22 cellular contexts compared by ENCODE assay signal in genomic region chr15:89175617-89176191, GRCh38. TPM values are rescaled to one million over a fixed set of nuclear protein-coding genes. Genes with fewer than 3 reads are reported as not detected.
DNase-seq lines count a peak whose midpoint lies in the region; ATAC-seq and TF ChIP-seq lines count a peak whose summit lies in the region.
"Had no signal": no experiment of that assay in that cellular context is flagged by ENCODE, and none has a peak within 500 bp of the region (broad histone marks: within the 10 kb centered on the region; RNA-seq: fewer than 3 reads in every experiment).

No MANE protein-coding gene starts in this region.

- peaks cover 22% of the 10 kb centered on the region for H3K4me1 Mint-ChIP-seq in activated naive CD8-positive, alpha-beta T cell (ENCODE audit: low read depth)
- peaks cover 27% of the 10 kb centered on the region for H3K4me1 Mint-ChIP-seq in activated naive CD8-positive, alpha-beta T cell treated with anti-CD3 and anti-CD28 coated beads for 36 hours
- H3K4me1 Mint-ChIP-seq in CD4-positive, alpha-beta T cell (ENCODE audit: low read depth), result peaks cover 8% of the 10 kb centered on the region

- no peak overlapping the region for H3K14ac ChIP-seq in IMR-90 (replicated peaks; ENCODE audit: low read depth, low read length)

- TF ChIP-seq CTCF in IMR-90 (conservative IDR thresholded peaks at IDR 0.05; ENCODE audit: low read depth, low read length) (no peak), ascending aorta (IDR thresholded peaks at IDR 0.05) (no peak), gastrocnemius medialis (IDR thresholded peaks at IDR 0.05 in 4 of 5, conservative IDR thresholded peaks at IDR 0.05 in 1 of 5) (no peak)
- TF ChIP-seq CTCF in CD4-positive, alpha-beta T cell (IDR thresholded peaks at IDR 0.05), result no peak

- no peaks in the 10 kb centered on the region for H3K27me3 Mint-ChIP-seq in activated naive CD8-positive, alpha-beta T cell
- H3K27me3 Mint-ChIP-seq in activated naive CD8-positive, alpha-beta T cell treated with anti-CD3 and anti-CD28 coated beads for 36 hours, result no peaks in the 10 kb centered on the region
- H3K27me3 Mint-ChIP-seq in CD4-positive, alpha-beta T cell, result no peaks in the 10 kb centered on the region
- H3K27me3 Mint-ChIP-seq: CD8-positive, alpha-beta memory T cell had no signal

- H4K91ac ChIP-seq in IMR-90 (ENCODE audit: insufficient read depth, low read depth, low read length), result no peak overlapping the region

- H3K27ac Mint-ChIP-seq in activated naive CD8-positive, alpha-beta T cell, result peak overlapping the region; percentile 70
- no peak overlapping the region for H3K27ac Mint-ChIP-seq in activated naive CD8-positive, alpha-beta T cell treated with anti-CD3 and anti-CD28 coated beads for 36 hours
- no peak overlapping the region for H3K27ac Mint-ChIP-seq in CD4-positive, alpha-beta T cell

- H4K20me1 ChIP-seq in IMR-90 (ENCODE audit: insufficient read depth, low read length), result no peaks in the 10 kb centered on the region

- POLR2A ChIA-PET in IMR-90 (lab: Charles Lee; ENCODE audit: unreplicated experiment), result no interaction called here
- POLR2A ChIA-PET in CD4-positive, alpha-beta T cell (lab: Charles Lee), result no interaction called here

- H2BK15ac ChIP-seq in IMR-90 (ENCODE audit: low read depth, low read length), result no peak overlapping the region

- H4K5ac ChIP-seq in IMR-90 (ENCODE audit: low read depth, low read length), result no peak overlapping the region

- peaks cover 5% of the 10 kb centered on the region; the same call in 1 of the 2 replicates for H3K4me1 ChIP-seq in IMR-90 (ENCODE audit: control insufficient read depth, insufficient read depth, low read length)
- peaks cover 0 to 17% of the 10 kb centered on the region in 2 donors for H3K4me1 ChIP-seq in ascending aorta
- H3K4me1 ChIP-seq in gastrocnemius medialis, result peaks cover 6 to 9% of the 10 kb centered on the region in 2 donors
- H3K4me1 ChIP-seq: Peyer's patch had no signal

- H3K27me3 ChIP-seq in IMR-90 (ENCODE audit: control insufficient read depth, insufficient read depth, low read length) (no peaks in the 10 kb centered on the region), ascending aorta (no peaks in the 10 kb centered on the region), gastrocnemius medialis (no peaks in the 10 kb centered on the region)
- H3K27me3 ChIP-seq in CD4-positive, alpha-beta T cell (ENCODE audit: control insufficient read depth, insufficient read depth, low read length), result no peaks in the 10 kb centered on the region
- H3K27me3 ChIP-seq: Peyer's patch had no signal

- H3K9me3 Mint-ChIP-seq in activated naive CD8-positive, alpha-beta T cell (ENCODE audit: low read depth), result no peaks in the 10 kb centered on the region
- H3K9me3 Mint-ChIP-seq in activated naive CD8-positive, alpha-beta T cell treated with anti-CD3 and anti-CD28 coated beads for 36 hours, result no peaks in the 10 kb centered on the region
- no peaks in the 10 kb centered on the region for H3K9me3 Mint-ChIP-seq in CD4-positive, alpha-beta T cell
- H3K9me3 Mint-ChIP-seq: CD8-positive, alpha-beta memory T cell; H9 had no signal

- peaks cover 6 to 19% of the 10 kb centered on the region in 2 experiments; a peak in 2 of 4 replicates for H3K79me1 ChIP-seq in IMR-90 (ENCODE audit: low read depth in 1 of 2, low read length in 2 of 2)

- H3K18ac ChIP-seq in IMR-90 (ENCODE audit: low read depth, low read length), result no peak overlapping the region

- H2BK5ac ChIP-seq in IMR-90 (ENCODE audit: low read depth, low read length, poor library complexity, severe bottlenecking), result no peak overlapping the region

- no peak overlapping the region for H3K4me3 Mint-ChIP-seq in activated naive CD8-positive, alpha-beta T cell
- no peak overlapping the region for H3K4me3 Mint-ChIP-seq in activated naive CD8-positive, alpha-beta T cell treated with anti-CD3 and anti-CD28 coated beads for 36 hours
- no peak overlapping the region for H3K4me3 Mint-ChIP-seq in CD4-positive, alpha-beta T cell
- H3K4me3 Mint-ChIP-seq: CD8-positive, alpha-beta memory T cell; H9 had no signal

- no peak overlapping the region for H3K4ac ChIP-seq in IMR-90 (ENCODE audit: low read depth, low read length)

- H3K9me1 ChIP-seq in IMR-90 (ENCODE audit: insufficient read depth, low read length), result peaks cover 4% of the 10 kb centered on the region; the same call in 1 of the 2 replicates

- H3K9me3 ChIP-seq in IMR-90 (ENCODE audit: control insufficient read depth, insufficient read depth, low read length) (no peaks in the 10 kb centered on the region), ascending aorta (no peaks in the 10 kb centered on the region), gastrocnemius medialis (no peaks in the 10 kb centered on the region)
- no peaks in the 10 kb centered on the region for H3K9me3 ChIP-seq in CD4-positive, alpha-beta T cell (ENCODE audit: control insufficient read depth, low read length)
- H3K9me3 ChIP-seq: Peyer's patch had no signal

- H2AFZ ChIP-seq in IMR-90 (replicated peaks; ENCODE audit: low read length, poor library complexity), result no peak overlapping the region

- BruUV-seq in IMR-90 (replicated peaks; lab: Mats Ljungman, UMichigan), result no TSS peak

- H4K8ac ChIP-seq in IMR-90 (ENCODE audit: low read depth in 2 of 2, low read length in 2 of 2), result no peak overlapping the region

- H3K36me3 ChIP-seq in IMR-90 (ENCODE audit: control insufficient read depth, insufficient read depth, low read length) (peaks cover 20% of the 10 kb centered on the region), ascending aorta (peaks cover 19 to 45% of the 10 kb centered on the region in 2 donors), gastrocnemius medialis (peaks cover 0 to 49% of the 10 kb centered on the region in 2 donors)

- TF ChIP-seq RAD21 in IMR-90 (IDR thresholded peaks at IDR 0.05; ENCODE audit: low read length), result no peak

- no peak overlapping the region for H2BK120ac ChIP-seq in IMR-90 (ENCODE audit: low read depth, low read length)

- no peak overlapping the region for H3K27ac ChIP-seq in IMR-90 (ENCODE audit: insufficient read depth, low read length)
- peak overlapping the region; percentile 17 to 50 for H3K27ac ChIP-seq in ascending aorta
- peak overlapping the region in 3 of 4 donors; percentile 17 to 23 (median 23) for H3K27ac ChIP-seq in gastrocnemius medialis
- no peak overlapping the region for H3K27ac ChIP-seq in CD4-positive, alpha-beta T cell (ENCODE audit: low read depth, low read length)
- H3K27ac ChIP-seq: Peyer's patch had no signal

- peaks cover 9% of the 10 kb centered on the region for H3K36me3 Mint-ChIP-seq in activated naive CD8-positive, alpha-beta T cell
- peaks cover 10% of the 10 kb centered on the region for H3K36me3 Mint-ChIP-seq in activated naive CD8-positive, alpha-beta T cell treated with anti-CD3 and anti-CD28 coated beads for 36 hours
- peaks cover 59% of the 10 kb centered on the region for H3K36me3 Mint-ChIP-seq in CD4-positive, alpha-beta T cell (ENCODE audit: low read depth)

- no peak overlapping the region for H2BK20ac ChIP-seq in IMR-90 (ENCODE audit: low read depth, low read length)

- CTCF ChIA-PET in IMR-90 (lab: Yijun Ruan, JAX), result interaction anchor here (1.2 kb wide), 1 partner anchor 46 kb away, joined by 3 read pairs; no protein-coding TSS in a partner anchor
- CTCF ChIA-PET in CD4-positive, alpha-beta T cell (lab: Charles Lee), result no interaction called here

- TF ChIP-seq POLR2A in IMR-90 (IDR thresholded peaks at IDR 0.05; ENCODE audit: low read depth, low read length), result no peak
- no peak for TF ChIP-seq POLR2A in gastrocnemius medialis (IDR thresholded peaks at IDR 0.05)

- WGBS in IMR-90 (ENCODE audit: extremely low coverage in 2 of 2, insufficient read length in 1 of 2), 2 experiments, result 82 to 100% methylated on average over 1 to 2 of the region's 13 CpGs

- dilution Hi-C loops in IMR-90 (cut with HindIII; ENCODE audit: low sequenced_read_pairs, unreplicated experiment), result no loop called here

- intact Hi-C loops in IMR-90 (cut with micrococcal nuclease), result no loop called here
- intact Hi-C loops in ascending aorta (cut with DNase I), result loop anchor here (2.0 to 10.0 kb wide), 4 partner anchors 38 to 997 kb away; no protein-coding TSS in a partner anchor
- intact Hi-C loops in gastrocnemius medialis (cut with DNase I; ENCODE audit: low total_unique reads), result no loop called here
- intact Hi-C loops in CD4-positive, alpha-beta T cell (cut with DNase I, micrococcal nuclease), result loop anchor here (2.0 to 10.0 kb wide), 2 partner anchors 281 to 551 kb away; partner anchors contain the start of genes AEN (in 1 of the 2) and HAPLN3 (in 1 of the 2)

- no peak overlapping the region for H3K9ac ChIP-seq in IMR-90 (ENCODE audit: low read depth, low read length)

- no peak overlapping the region for H3K4me2 ChIP-seq in IMR-90 (ENCODE audit: low read depth, low read length)

- no peak overlapping the region for H2AK9ac ChIP-seq in IMR-90 (replicated peaks; ENCODE audit: low read depth, low read length, poor library complexity)

- no peak for DNase-seq in activated naive CD8-positive, alpha-beta T cell treated with anti-CD3 and anti-CD28 coated beads for 36 hours
- DNase-seq in IMR-90 (no peak), ascending aorta (ENCODE audit: low spot score in 2 of 2) (peak in 1 of 2 donors; percentile 52), gastrocnemius medialis (peak in 1 of 2 donors; percentile 33), RPMI8226 (no peak), ecto neural progenitor cell (ENCODE audit: low spot score) (no peak)
- DNase-seq in CD4-positive, alpha-beta T cell, result no peak
- DNase-seq: CD8-positive, alpha-beta memory T cell; DMS53; EL; H9; NCI-H1092 treated with DMSO at 0.1 percent for 48 hours; NCI-H2081; NCI-H446 treated with DMSO at 0.1 percent for 48 hours; NCI-H748 treated with DMSO at 0.1 percent for 48 hours; NK-92 treated with Interleukin-12 subunit alpha and Interleukin-12 subunit beta, amount 100 ng/mL, for 24 hours; Peyer's patch; SHP77 had no signal

- H3K23ac ChIP-seq in IMR-90 (ENCODE audit: low read depth, low read length), result no peak overlapping the region

- H2AK5ac ChIP-seq in IMR-90 (ENCODE audit: low read depth, low read length), result no peak overlapping the region

- H3K56ac ChIP-seq in IMR-90 (ENCODE audit: extremely low read depth, insufficient read depth, low read length), result no peak overlapping the region

- ATAC-seq in IMR-90 (ENCODE audit: low read depth) (no peak), gastrocnemius medialis (peak in 1 of 2 donors; percentile 31)
- no peak for ATAC-seq in CD4-positive, alpha-beta T cell (ENCODE audit: poor library complexity)
- ATAC-seq: GM12878 had no signal

- H3K4me3 ChIP-seq in IMR-90 (ENCODE audit: insufficient read depth, low read depth, low read length), result no peak overlapping the region
- H3K4me3 ChIP-seq in ascending aorta, result no peak overlapping the region
- H3K4me3 ChIP-seq in gastrocnemius medialis, result no peak overlapping the region
- H3K4me3 ChIP-seq: GM12878, Peyer's patch had no signal

- in situ Hi-C loops in IMR-90 (cut with MboI; ENCODE audit: low sequenced_read_pairs), result loop anchor here (5.0 kb wide), 2 partner anchors 118 to 273 kb away; no protein-coding TSS in a partner anchor
- in situ Hi-C loops in gastrocnemius medialis (cut with MboI; ENCODE audit: low sequenced_read_pairs in 4 of 4), result loop anchor here (5.0 to 10.0 kb wide), 2 partner anchors 118 to 281 kb away; partner anchors contain the start of gene HAPLN3 (in 1 of the 4)

RNA-seq across cellular contexts. Expression of gene RLBP1, which starts 45.7 kb away (rescaled TPM):
- not detected for total RNA-seq in activated naive CD8-positive, alpha-beta T cell treated with anti-CD3 and anti-CD28 coated beads for 36 hours
- not detected in 2 replicates for total RNA-seq in IMR-90 (2012; rRNA removed)
- not detected in 2 replicates for polyA plus RNA-seq in IMR-90 (2012; rRNA removed)
- not detected in 2 replicates for polyA plus RNA-seq in IMR-90 (2012; cell fraction: cytosol; rRNA removed)
- not detected in 2 replicates for polyA plus RNA-seq in IMR-90 (2012; cell fraction: nucleus; rRNA removed; ENCODE audit: low replicate concordance)
- not detected for total RNA-seq in ascending aorta
- total RNA-seq in gastrocnemius medialis, result not detected
- total RNA-seq in CD4-positive, alpha-beta T cell, result not detected
- total RNA-seq: CD8-positive, alpha-beta memory T cell; H9; LHCN-M2; Peyer's patch had no signal
- polyA plus RNA-seq: BJ; CD8-positive, alpha-beta memory T cell; GM12878 had no signal

Comparison
In these comparisons a context has a peak if more than half of its experiments do, and no peak if none do; other contexts are left out.
1. H3K27ac ChIP-seq: peak in ascending aorta (2 of 2) and gastrocnemius medialis (3 of 4); none in IMR-90 (single experiment) and CD4-positive, alpha-beta T cell (single experiment).
2. intact Hi-C loops: an anchor here in ascending aorta (2.0 to 10.0 kb wide) and CD4-positive, alpha-beta T cell (2.0 to 10.0 kb wide); none called in IMR-90 and gastrocnemius medialis.